10 cellular contexts compared by ENCODE assay signal in genomic region chr3:172517859-172518466, GRCh38. TPM values are rescaled to one million over a fixed set of nuclear protein-coding genes. Genes with fewer than 3 reads are reported as not detected.
DNase-seq lines count a peak whose midpoint lies in the region; ATAC-seq lines count a peak whose summit lies in the region.
"Had no signal": no experiment of that assay in that cellular context is flagged by ENCODE, and none has a peak within 500 bp of the region (broad histone marks: within the 10 kb centered on the region; RNA-seq: fewer than 3 reads in every experiment).

No MANE protein-coding gene starts in this region.

- peaks cover 10 to 14% of the 10 kb centered on the region in 2 donors for H3K4me1 ChIP-seq in esophagus (ENCODE audit: control insufficient read depth in 2 of 2, insufficient read depth in 2 of 2, low read length in 1 of 2)

- H3K27ac ChIP-seq in esophagus (ENCODE audit: low read depth in 2 of 2, low read length in 1 of 2): peak overlapping the region; percentile 30 to 80

- no peaks in the 10 kb centered on the region for H3K9me3 Mint-ChIP-seq in activated CD4-positive, alpha-beta memory T cell treated with anti-CD3 and anti-CD28 coated beads for 36 hours

- intact Hi-C loops in activated CD4-positive, alpha-beta memory T cell treated with anti-CD3 and anti-CD28 coated beads for 36 hours (cut with micrococcal nuclease): loop anchor here (1.0 to 10.0 kb wide), 9 partner anchors 12 to 476 kb away; no protein-coding TSS in a partner anchor

- POLR2A ChIA-PET in activated CD4-positive, alpha-beta memory T cell treated with anti-CD3 and anti-CD28 coated beads for 36 hours (lab: Charles Lee): interaction anchor here (0.6 to 4.6 kb wide), 4 partner anchors 12 to 78 kb away, joined by 3 to 29 read pairs (median 7); no protein-coding TSS in a partner anchor

- no peak overlapping the region for H3K4me3 ChIP-seq in esophagus (ENCODE audit: low read depth in 1 of 2, low read length in 2 of 2)

- peaks cover 29% of the 10 kb centered on the region for H3K36me3 Mint-ChIP-seq in activated CD4-positive, alpha-beta memory T cell treated with anti-CD3 and anti-CD28 coated beads for 36 hours

- H3K27me3 Mint-ChIP-seq in activated CD4-positive, alpha-beta memory T cell treated with anti-CD3 and anti-CD28 coated beads for 36 hours: no peaks in the 10 kb centered on the region

- H3K27ac Mint-ChIP-seq in activated CD4-positive, alpha-beta memory T cell treated with anti-CD3 and anti-CD28 coated beads for 36 hours: peak overlapping the region; percentile 87

- no peaks in the 10 kb centered on the region for H3K27me3 ChIP-seq in esophagus (ENCODE audit: control insufficient read depth in 1 of 2, insufficient read depth in 2 of 2, low read length in 2 of 2)

- ATAC-seq in HG02763 (IDR thresholded peaks at IDR 0.05; ENCODE audit: unreplicated experiment): no peak
- ATAC-seq in HG02610 (IDR thresholded peaks at IDR 0.05; ENCODE audit: unreplicated experiment): no peak

- WGBS in esophagus, 2 donors: 66 to 73% methylated on average over 8 of the region's 8 CpGs

- H3K36me3 ChIP-seq in esophagus (ENCODE audit: control insufficient read depth in 2 of 2, insufficient read depth in 2 of 2, low read length in 1 of 2): peaks cover 0 to 4% of the 10 kb centered on the region in 2 donors

- peaks cover 84% of the 10 kb centered on the region for H3K4me1 Mint-ChIP-seq in activated CD4-positive, alpha-beta memory T cell treated with anti-CD3 and anti-CD28 coated beads for 36 hours (ENCODE audit: low read depth)

- no peaks in the 10 kb centered on the region for H3K9me3 ChIP-seq in esophagus (ENCODE audit: control insufficient read depth in 2 of 2, insufficient read depth in 1 of 2, low read depth in 1 of 2, low read length in 1 of 2)

- DNase-seq in MV-4-11 (lab: John Stamatoyannopoulos, UW) (peak; percentile 59), GM19238 (ENCODE audit: insufficient read length, low spot score) (no peak), NCI-H2029 treated with DMSO at 0.1 percent for 48 hours (lab: John Stamatoyannopoulos, UW) (no peak)
- DNase-seq in activated CD4-positive, alpha-beta memory T cell treated with anti-CD3 and anti-CD28 coated beads for 36 hours: peak; percentile 82
- DNase-seq in stimulated activated CD4-positive, alpha-beta T cell treated with anti-CD3 and anti-CD28 coated beads, Interleukin-4, amount 100 ng/mL, for 4 hours: peak; percentile 28 to 73
- DNase-seq: DMS79 treated with DMSO at 0.1 percent for 48 hours; NK-92 treated with Interleukin-12 subunit alpha and Interleukin-12 subunit beta, amount 100 ng/mL, for 24 hours had no signal

- CTCF ChIA-PET in activated CD4-positive, alpha-beta memory T cell treated with anti-CD3 and anti-CD28 coated beads for 36 hours (lab: Charles Lee): interaction anchor here (1.0 to 7.4 kb wide), 3 partner anchors 13 to 78 kb away, joined by 4 to 75 read pairs (median 21); no protein-coding TSS in a partner anchor

- peak overlapping the region; percentile 57 for H3K4me3 Mint-ChIP-seq in activated CD4-positive, alpha-beta memory T cell treated with anti-CD3 and anti-CD28 coated beads for 36 hours

RNA-seq across cellular contexts. Expression of gene TNFSF10, which starts 5.3 kb away (rescaled TPM):
- 10 to 100 TPM; 30.1 to 31.8 TPM for total RNA-seq in activated CD4-positive, alpha-beta memory T cell treated with anti-CD3 and anti-CD28 coated beads for 36 hours
- polyA plus RNA-seq in esophagus: 10 to 100 TPM; 45.1 to 60.5 TPM

Comparison
In these comparisons a context has a peak if more than half of its experiments do, and no peak if none do; other contexts are left out.
1. DNase-seq: peak in MV-4-11 (single experiment), activated CD4-positive, alpha-beta memory T cell treated with anti-CD3 and anti-CD28 coated beads for 36 hours (single experiment) and stimulated activated CD4-positive, alpha-beta T cell treated with anti-CD3 and anti-CD28 coated beads, Interleukin-4, amount 100 ng/mL, for 4 hours (2 of 2); none in GM19238 (single experiment) and NCI-H2029 treated with DMSO at 0.1 percent for 48 hours (single experiment).